In genomic region chr17:63833026-63833740, GRCh38 we compare ENCODE assay signal across 2 cellular contexts.
TF ChIP-seq lines count a peak whose summit lies in the region.

No MANE protein-coding gene starts in this region.

TF ChIP-seq in HepG2, 621 proteins besides CTCF, POLR2A, EP300 and RAD21 (continues in another document):
- TF ChIP-seq KDM5A (IDR thresholded peaks at IDR 0.05; ENCODE audit: borderline replicate concordance, low read length) (no peak), ZNF772 (CRISPR knock-in tag; IDR thresholded peaks at IDR 0.05) (0 out of 2 replicates have a peak, but pooled peaks have one; percentile 15), CCAR2 (optimal IDR thresholded peaks at IDR 0.05; ENCODE audit: low read depth, low read length) (no peak), ZSCAN22 (CRISPR knock-in tag; IDR thresholded peaks at IDR 0.05) (no peak), PRDM15 (CRISPR knock-in tag; IDR thresholded peaks at IDR 0.05) (no peak), SMAD1 (CRISPR knock-in tag; IDR thresholded peaks at IDR 0.05; ENCODE audit: borderline replicate concordance, low read depth) (no peak), STAT6 (CRISPR knock-in tag; IDR thresholded peaks at IDR 0.05; ENCODE audit: borderline replicate concordance) (no peak), CENPT (CRISPR knock-in tag; IDR thresholded peaks at IDR 0.05; ENCODE audit: low read depth) (no peak), RFX1 (IDR thresholded peaks at IDR 0.05) (no peak), ZEB1 (IDR thresholded peaks at IDR 0.05; ENCODE audit: insufficient replicate concordance, low read depth) (no peak), PAX8 (CRISPR knock-in tag; IDR thresholded peaks at IDR 0.05; ENCODE audit: borderline replicate concordance) (no peak), RORA (CRISPR knock-in tag; IDR thresholded peaks at IDR 0.05) (no peak), ZNF343 (CRISPR knock-in tag; IDR thresholded peaks at IDR 0.05) (no peak), IRX3 (CRISPR knock-in tag; IDR thresholded peaks at IDR 0.05; ENCODE audit: borderline replicate concordance, low read depth) (no peak), RXRA (CRISPR knock-in tag; IDR thresholded peaks at IDR 0.05) (no peak), BRCA1 (CRISPR knock-in tag; IDR thresholded peaks at IDR 0.05) (no peak), ZNF34 (CRISPR knock-in tag; IDR thresholded peaks at IDR 0.05; ENCODE audit: borderline replicate concordance) (no peak), ZFP37 (CRISPR knock-in tag; IDR thresholded peaks at IDR 0.05; ENCODE audit: borderline replicate concordance) (no peak), ZZZ3 (CRISPR knock-in tag; IDR thresholded peaks at IDR 0.05; ENCODE audit: borderline replicate concordance) (no peak), NCOA2 (CRISPR knock-in tag; IDR thresholded peaks at IDR 0.05) (no peak), ZNF687 (CRISPR knock-in tag; IDR thresholded peaks at IDR 0.05) (no peak), ZNF329 (CRISPR knock-in tag; IDR thresholded peaks at IDR 0.05; ENCODE audit: low read depth) (no peak), ZBTB21 (CRISPR knock-in tag; IDR thresholded peaks at IDR 0.05) (no peak)

TF ChIP-seq in HCT116, 20 proteins besides CTCF, POLR2A, EP300 and RAD21:
- TF ChIP-seq POLR2AphosphoS5 (IDR thresholded peaks at IDR 0.05; ENCODE audit: low read depth, low read length) (0 out of 2 replicates have a peak, but pooled peaks have one; percentile 52), EGR1 (IDR thresholded peaks at IDR 0.05; ENCODE audit: low read depth) (no peak)
